In genomic region chr1:145111674-145112073, GRCh38 we compare ENCODE assay signal across 2 cellular contexts. TPM values are rescaled to one million over a fixed set of nuclear protein-coding genes. Genes with fewer than 3 reads are reported as not detected.
"Had no signal": no experiment of that assay in that cellular context is flagged by ENCODE, and none has a peak within 500 bp of the region (broad histone marks: within the 10 kb centered on the region; RNA-seq: fewer than 3 reads in every experiment).

No MANE protein-coding gene starts in this region.

RNA-seq across cellular contexts. Expression of gene FAM72D, which starts 15.9 kb away (rescaled TPM):
- total RNA-seq: thoracic aorta, transverse colon had no signal
